In the genomic region with DNA sequence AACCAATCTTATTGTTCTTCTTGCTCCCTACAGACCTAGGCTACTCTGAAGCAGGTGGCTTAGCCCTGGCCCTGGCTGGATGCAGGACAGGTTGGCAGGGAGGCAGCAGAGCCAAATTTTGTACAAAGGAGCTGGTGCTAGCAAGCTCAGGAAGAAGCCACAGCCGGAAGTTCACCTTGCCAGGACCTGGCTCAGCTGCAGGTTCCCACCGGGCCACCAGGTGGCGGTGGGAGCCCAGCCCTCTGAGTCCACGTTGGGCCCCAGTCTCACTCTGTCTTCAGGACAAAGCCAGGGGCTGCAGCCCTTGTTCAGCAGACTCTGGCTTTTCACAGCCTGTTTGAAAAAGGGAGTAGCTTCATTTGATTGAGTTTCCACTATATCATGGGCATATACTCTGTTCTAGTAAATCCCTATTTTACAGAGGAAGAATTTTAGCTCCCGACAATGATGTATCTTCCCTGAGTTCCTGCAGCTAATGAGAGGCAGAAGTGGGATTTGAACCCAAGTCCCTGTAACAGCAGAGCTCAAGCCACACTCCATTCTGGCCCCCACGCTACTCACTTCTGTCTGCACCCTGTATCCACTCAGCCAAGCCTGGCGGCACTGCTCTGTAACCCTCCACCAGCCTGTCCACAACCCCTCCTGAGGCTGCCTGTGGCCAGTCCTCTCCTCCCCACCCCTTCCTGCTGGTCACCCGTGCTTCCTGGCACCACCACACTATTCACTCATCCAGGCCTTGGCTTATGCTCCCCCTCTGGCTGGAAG, we compare ENCODE assay signal across 1 cellular context.
TF ChIP-seq lines count a peak whose summit lies in the region.

No MANE protein-coding gene starts in this region.

TF ChIP-seq in H1, 55 proteins besides CTCF, POLR2A, EP300 and RAD21:
- TF ChIP-seq EGR1 (IDR thresholded peaks at IDR 0.05; ENCODE audit: borderline replicate concordance, low read depth, low read length) (no peak), KDM4A (IDR thresholded peaks at IDR 0.05; ENCODE audit: low read depth, low read length, severe bottlenecking) (no peak), TEAD4 (IDR thresholded peaks at IDR 0.05; ENCODE audit: low read depth, low read length) (no peak), CBX5 (IDR thresholded peaks at IDR 0.05; ENCODE audit: low read depth, low read length) (no peak), TAF7 (optimal IDR thresholded peaks at IDR 0.05; ENCODE audit: borderline replicate concordance, low read depth, low read length) (no peak), PHF8 (conservative IDR thresholded peaks at IDR 0.05; ENCODE audit: low read depth, low read length) (0 out of 2 replicates have a peak, but pooled peaks have one; percentile 17), CHD1 (IDR thresholded peaks at IDR 0.05; ENCODE audit: low read depth, low read length) (no peak), NANOG (IDR thresholded peaks at IDR 0.05; ENCODE audit: insufficient read depth, low read depth, low read length, poor library complexity, severe bottlenecking) (no peak), SUZ12 (IDR thresholded peaks at IDR 0.05; ENCODE audit: low read length) (no peak), TCF12 (IDR thresholded peaks at IDR 0.05; ENCODE audit: low read depth, low read length) (no peak), ASH2L (IDR thresholded peaks at IDR 0.05; ENCODE audit: low read length) (peak; percentile 49), JUND (IDR thresholded peaks at IDR 0.05; ENCODE audit: low read length) (no peak), POU5F1 (IDR thresholded peaks at IDR 0.05; ENCODE audit: low read depth, low read length) (no peak), RBBP5 (IDR thresholded peaks at IDR 0.05; ENCODE audit: borderline replicate concordance, low read depth, low read length) (no peak), RFX5 (IDR thresholded peaks at IDR 0.05; ENCODE audit: borderline replicate concordance, low read depth, low read length) (no peak), POLR2AphosphoS5 (IDR thresholded peaks at IDR 0.05; ENCODE audit: low read depth, low read length) (no peak; the same call in 1 of the 2 replicates), CBX8 (IDR thresholded peaks at IDR 0.05; ENCODE audit: borderline replicate concordance, low read depth, low read length) (no peak), SAP30 (IDR thresholded peaks at IDR 0.05; ENCODE audit: insufficient read depth, insufficient replicate concordance, low read length) (no peak), TAF1 (IDR thresholded peaks at IDR 0.05; ENCODE audit: low read depth, low read length) (peak; percentile 76), GABPA (IDR thresholded peaks at IDR 0.05; ENCODE audit: borderline replicate concordance, insufficient read depth, low read length) (peak; percentile 61; the same call in 1 of the 2 replicates), HDAC2 (IDR thresholded peaks at IDR 0.05; ENCODE audit: borderline replicate concordance in 1 of 2, low read depth in 2 of 2, low read length in 2 of 2) (no peak), SP2 (IDR thresholded peaks at IDR 0.05; ENCODE audit: low read length) (no peak), EZH2 (IDR thresholded peaks at IDR 0.05; ENCODE audit: low read depth, low read length, severe bottlenecking) (no peak), TBP (IDR thresholded peaks at IDR 0.05; ENCODE audit: low read depth, low read length) (peak; percentile 71; the same call in 1 of the 2 replicates), GTF2F1 (IDR thresholded peaks at IDR 0.05; ENCODE audit: borderline replicate concordance, low read depth, low read length) (0 out of 2 replicates have a peak, but pooled peaks have one; percentile 33), SIRT6 (IDR thresholded peaks at IDR 0.05; ENCODE audit: low read length) (no peak), BCL11A (IDR thresholded peaks at IDR 0.05; ENCODE audit: low read depth in 2 of 2, low read length in 2 of 2) (no peak), SIN3A (conservative IDR thresholded peaks at IDR 0.05 in 1 of 2, IDR thresholded peaks at IDR 0.05 in 1 of 2; ENCODE audit: low read depth in 1 of 2, low read length in 2 of 2) (peak in 1 of 2 experiments; percentile 39; a peak in 1 of 4 replicates), RXRA (IDR thresholded peaks at IDR 0.05; ENCODE audit: insufficient read depth, low read depth, low read length) (no peak), SP4 (IDR thresholded peaks at IDR 0.05; ENCODE audit: low read length) (no peak), CHD2 (IDR thresholded peaks at IDR 0.05; ENCODE audit: low read length) (no peak), ZNF274 (IDR thresholded peaks at IDR 0.05; ENCODE audit: borderline replicate concordance, extremely low read depth, low read length) (no peak), CREB1 (IDR thresholded peaks at IDR 0.05) (peak; percentile 36; the same call in 1 of the 2 replicates), MAFK (IDR thresholded peaks at IDR 0.05; ENCODE audit: low read depth, low read length) (no peak)
- TF ChIP-seq, protein P1, sequence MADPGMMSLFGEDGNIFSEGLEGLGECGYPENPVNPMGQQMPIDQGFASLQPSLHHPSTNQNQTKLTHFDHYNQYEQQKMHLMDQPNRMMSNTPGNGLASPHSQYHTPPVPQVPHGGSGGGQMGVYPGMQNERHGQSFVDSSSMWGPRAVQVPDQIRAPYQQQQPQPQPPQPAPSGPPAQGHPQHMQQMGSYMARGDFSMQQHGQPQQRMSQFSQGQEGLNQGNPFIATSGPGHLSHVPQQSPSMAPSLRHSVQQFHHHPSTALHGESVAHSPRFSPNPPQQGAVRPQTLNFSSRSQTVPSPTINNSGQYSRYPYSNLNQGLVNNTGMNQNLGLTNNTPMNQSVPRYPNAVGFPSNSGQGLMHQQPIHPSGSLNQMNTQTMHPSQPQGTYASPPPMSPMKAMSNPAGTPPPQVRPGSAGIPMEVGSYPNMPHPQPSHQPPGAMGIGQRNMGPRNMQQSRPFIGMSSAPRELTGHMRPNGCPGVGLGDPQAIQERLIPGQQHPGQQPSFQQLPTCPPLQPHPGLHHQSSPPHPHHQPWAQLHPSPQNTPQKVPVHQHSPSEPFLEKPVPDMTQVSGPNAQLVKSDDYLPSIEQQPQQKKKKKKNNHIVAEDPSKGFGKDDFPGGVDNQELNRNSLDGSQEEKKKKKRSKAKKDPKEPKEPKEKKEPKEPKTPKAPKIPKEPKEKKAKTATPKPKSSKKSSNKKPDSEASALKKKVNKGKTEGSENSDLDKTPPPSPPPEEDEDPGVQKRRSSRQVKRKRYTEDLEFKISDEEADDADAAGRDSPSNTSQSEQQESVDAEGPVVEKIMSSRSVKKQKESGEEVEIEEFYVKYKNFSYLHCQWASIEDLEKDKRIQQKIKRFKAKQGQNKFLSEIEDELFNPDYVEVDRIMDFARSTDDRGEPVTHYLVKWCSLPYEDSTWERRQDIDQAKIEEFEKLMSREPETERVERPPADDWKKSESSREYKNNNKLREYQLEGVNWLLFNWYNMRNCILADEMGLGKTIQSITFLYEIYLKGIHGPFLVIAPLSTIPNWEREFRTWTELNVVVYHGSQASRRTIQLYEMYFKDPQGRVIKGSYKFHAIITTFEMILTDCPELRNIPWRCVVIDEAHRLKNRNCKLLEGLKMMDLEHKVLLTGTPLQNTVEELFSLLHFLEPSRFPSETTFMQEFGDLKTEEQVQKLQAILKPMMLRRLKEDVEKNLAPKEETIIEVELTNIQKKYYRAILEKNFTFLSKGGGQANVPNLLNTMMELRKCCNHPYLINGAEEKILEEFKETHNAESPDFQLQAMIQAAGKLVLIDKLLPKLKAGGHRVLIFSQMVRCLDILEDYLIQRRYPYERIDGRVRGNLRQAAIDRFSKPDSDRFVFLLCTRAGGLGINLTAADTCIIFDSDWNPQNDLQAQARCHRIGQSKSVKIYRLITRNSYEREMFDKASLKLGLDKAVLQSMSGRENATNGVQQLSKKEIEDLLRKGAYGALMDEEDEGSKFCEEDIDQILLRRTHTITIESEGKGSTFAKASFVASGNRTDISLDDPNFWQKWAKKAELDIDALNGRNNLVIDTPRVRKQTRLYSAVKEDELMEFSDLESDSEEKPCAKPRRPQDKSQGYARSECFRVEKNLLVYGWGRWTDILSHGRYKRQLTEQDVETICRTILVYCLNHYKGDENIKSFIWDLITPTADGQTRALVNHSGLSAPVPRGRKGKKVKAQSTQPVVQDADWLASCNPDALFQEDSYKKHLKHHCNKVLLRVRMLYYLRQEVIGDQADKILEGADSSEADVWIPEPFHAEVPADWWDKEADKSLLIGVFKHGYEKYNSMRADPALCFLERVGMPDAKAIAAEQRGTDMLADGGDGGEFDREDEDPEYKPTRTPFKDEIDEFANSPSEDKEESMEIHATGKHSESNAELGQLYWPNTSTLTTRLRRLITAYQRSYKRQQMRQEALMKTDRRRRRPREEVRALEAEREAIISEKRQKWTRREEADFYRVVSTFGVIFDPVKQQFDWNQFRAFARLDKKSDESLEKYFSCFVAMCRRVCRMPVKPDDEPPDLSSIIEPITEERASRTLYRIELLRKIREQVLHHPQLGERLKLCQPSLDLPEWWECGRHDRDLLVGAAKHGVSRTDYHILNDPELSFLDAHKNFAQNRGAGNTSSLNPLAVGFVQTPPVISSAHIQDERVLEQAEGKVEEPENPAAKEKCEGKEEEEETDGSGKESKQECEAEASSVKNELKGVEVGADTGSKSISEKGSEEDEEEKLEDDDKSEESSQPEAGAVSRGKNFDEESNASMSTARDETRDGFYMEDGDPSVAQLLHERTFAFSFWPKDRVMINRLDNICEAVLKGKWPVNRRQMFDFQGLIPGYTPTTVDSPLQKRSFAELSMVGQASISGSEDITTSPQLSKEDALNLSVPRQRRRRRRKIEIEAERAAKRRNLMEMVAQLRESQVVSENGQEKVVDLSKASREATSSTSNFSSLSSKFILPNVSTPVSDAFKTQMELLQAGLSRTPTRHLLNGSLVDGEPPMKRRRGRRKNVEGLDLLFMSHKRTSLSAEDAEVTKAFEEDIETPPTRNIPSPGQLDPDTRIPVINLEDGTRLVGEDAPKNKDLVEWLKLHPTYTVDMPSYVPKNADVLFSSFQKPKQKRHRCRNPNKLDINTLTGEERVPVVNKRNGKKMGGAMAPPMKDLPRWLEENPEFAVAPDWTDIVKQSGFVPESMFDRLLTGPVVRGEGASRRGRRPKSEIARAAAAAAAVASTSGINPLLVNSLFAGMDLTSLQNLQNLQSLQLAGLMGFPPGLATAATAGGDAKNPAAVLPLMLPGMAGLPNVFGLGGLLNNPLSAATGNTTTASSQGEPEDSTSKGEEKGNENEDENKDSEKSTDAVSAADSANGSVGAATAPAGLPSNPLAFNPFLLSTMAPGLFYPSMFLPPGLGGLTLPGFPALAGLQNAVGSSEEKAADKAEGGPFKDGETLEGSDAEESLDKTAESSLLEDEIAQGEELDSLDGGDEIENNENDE (IDR thresholded peaks at IDR 0.05; ENCODE audit: insufficient replicate concordance, low read length) = no peak
- TF ChIP-seq, protein P2, sequence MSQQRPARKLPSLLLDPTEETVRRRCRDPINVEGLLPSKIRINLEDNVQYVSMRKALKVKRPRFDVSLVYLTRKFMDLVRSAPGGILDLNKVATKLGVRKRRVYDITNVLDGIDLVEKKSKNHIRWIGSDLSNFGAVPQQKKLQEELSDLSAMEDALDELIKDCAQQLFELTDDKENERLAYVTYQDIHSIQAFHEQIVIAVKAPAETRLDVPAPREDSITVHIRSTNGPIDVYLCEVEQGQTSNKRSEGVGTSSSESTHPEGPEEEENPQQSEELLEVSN (IDR thresholded peaks at IDR 0.05) = no peak
- TF ChIP-seq, protein P3, sequence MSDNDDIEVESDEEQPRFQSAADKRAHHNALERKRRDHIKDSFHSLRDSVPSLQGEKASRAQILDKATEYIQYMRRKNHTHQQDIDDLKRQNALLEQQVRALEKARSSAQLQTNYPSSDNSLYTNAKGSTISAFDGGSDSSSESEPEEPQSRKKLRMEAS (IDR thresholded peaks at IDR 0.05) = peak; percentile 49
- TF ChIP-seq, protein P4, sequence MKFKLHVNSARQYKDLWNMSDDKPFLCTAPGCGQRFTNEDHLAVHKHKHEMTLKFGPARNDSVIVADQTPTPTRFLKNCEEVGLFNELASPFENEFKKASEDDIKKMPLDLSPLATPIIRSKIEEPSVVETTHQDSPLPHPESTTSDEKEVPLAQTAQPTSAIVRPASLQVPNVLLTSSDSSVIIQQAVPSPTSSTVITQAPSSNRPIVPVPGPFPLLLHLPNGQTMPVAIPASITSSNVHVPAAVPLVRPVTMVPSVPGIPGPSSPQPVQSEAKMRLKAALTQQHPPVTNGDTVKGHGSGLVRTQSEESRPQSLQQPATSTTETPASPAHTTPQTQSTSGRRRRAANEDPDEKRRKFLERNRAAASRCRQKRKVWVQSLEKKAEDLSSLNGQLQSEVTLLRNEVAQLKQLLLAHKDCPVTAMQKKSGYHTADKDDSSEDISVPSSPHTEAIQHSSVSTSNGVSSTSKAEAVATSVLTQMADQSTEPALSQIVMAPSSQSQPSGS (IDR thresholded peaks at IDR 0.05; ENCODE audit: low read length) = no peak
- TF ChIP-seq, protein P5, sequence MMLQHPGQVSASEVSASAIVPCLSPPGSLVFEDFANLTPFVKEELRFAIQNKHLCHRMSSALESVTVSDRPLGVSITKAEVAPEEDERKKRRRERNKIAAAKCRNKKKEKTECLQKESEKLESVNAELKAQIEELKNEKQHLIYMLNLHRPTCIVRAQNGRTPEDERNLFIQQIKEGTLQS (IDR thresholded peaks at IDR 0.05; ENCODE audit: insufficient read depth, low read depth, low read length) = no peak
